Comparison of ENCODE assay signal across 15 cellular contexts in the genomic region with DNA sequence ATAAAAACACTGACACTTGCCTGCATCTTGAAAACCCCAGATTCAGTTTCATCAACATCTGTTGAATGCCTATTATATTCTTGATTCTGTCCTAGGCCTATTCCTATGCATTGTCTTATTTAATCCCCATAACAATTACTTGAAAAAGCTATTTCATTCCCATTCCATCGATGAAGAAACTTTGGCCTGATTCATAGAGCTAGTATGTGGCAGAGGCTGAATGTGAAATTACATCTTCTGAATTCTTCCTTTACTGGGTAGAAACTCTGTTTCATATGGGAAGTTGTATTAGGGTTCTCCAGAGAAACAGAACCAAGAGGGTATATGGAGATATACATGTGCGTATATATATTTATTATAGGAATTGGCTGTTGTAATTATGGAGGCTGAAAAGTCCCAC.
"Had no signal": no experiment of that assay in that cellular context is flagged by ENCODE, and none has a peak within 500 bp of the region (broad histone marks: within the 10 kb centered on the region; RNA-seq: fewer than 3 reads in every experiment).

No MANE protein-coding gene starts in this region.

- H3K9me3 ChIP-seq: ascending aorta, gastroesophageal sphincter, left lung, thoracic aorta had no signal

- H3K27ac ChIP-seq: ascending aorta, gastroesophageal sphincter, left lung, thoracic aorta, VCaP had no signal

- H3K27me3 ChIP-seq: ascending aorta, gastroesophageal sphincter, left lung had no signal

- H3K36me3 ChIP-seq: ascending aorta, gastroesophageal sphincter, left lung, thoracic aorta had no signal

- DNase-seq: activated CD8-positive, alpha-beta memory T cell treated with anti-CD3 and anti-CD28 coated beads, Interleukin-2, amount 50 U/mL, for 4 hours; activated CD8-positive, alpha-beta T cell treated with anti-CD3 and anti-CD28 coated beads for 36 hours; activated naive CD8-positive, alpha-beta T cell treated with anti-CD3 and anti-CD28 coated beads, Interleukin-2, amount 10 ng/mL, durations not matched to agents 7 days and 5 days; activated T-cell treated with anti-CD3 and anti-CD28 coated beads, Interleukin-2, amount 50 U/mL, for 72 hours; left lung; stimulated activated CD4-positive, alpha-beta T cell treated with anti-CD3 and anti-CD28 coated beads, Interleukin-4, amount 100 ng/mL, for 4 hours; stimulated activated naive CD8-positive, alpha-beta T cell treated with anti-CD3 and anti-CD28 coated beads, Interleukin-15, amount 100 ng/mL, for 72 hours; T1000 had no signal

- H3K4me3 ChIP-seq: ascending aorta, gastroesophageal sphincter, left lung, thoracic aorta had no signal

- H3K4me1 ChIP-seq: ascending aorta, gastroesophageal sphincter, left lung had no signal

- FAIRE-seq: bronchial epithelial cell, keratinocyte, urothelium cell line had no signal
